Comparison of ENCODE assay signal across 8 cellular contexts in the genomic region with DNA sequence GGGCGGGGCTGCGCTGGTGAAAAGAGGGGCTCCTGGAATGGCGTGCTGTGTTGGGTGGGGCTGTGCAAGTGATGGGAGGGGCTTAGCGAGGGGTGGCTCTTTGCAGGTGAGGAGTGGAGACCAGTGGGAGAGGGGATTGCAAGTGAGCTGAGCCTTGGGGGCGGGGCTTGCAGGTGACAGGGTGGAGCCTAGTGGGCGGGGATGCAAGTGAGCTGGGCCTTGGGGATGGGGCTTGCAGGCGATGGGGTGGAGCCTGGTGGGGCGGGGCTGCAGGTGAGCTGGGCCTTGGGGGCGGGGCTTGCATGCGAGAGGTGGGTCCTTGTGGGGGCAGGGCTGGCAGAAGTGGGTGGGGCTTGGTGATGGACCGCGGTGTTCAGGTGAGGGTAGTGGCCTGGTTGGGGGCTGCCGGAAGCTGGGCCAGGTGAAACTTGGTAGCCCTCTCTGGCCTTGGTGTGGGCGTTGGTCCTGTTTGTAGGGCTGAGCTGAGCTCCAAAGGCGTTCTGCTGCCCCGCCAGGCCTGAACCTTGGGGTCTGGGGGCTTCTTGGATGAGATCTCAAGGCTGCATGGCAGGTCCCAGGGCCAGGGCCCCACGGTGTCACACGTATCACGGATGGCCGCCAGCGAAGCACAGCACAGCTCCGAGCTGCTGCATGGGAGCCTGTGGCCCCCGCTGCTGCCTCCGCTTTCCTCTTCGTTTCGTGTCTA. TPM values are rescaled to one million over a fixed set of nuclear protein-coding genes. Genes with fewer than 3 reads are reported as not detected.
A peak's percentile ranks its signal among the peaks of the same experiment; 100 is the strongest.
DNase-seq lines count a peak whose midpoint lies in the region; ATAC-seq and TF ChIP-seq lines count a peak whose summit lies in the region.

No MANE protein-coding gene starts in this region.

- intact Hi-C loops in activated B cell treated with CpG ODN at 0.5 μM for 24 hours (cut with micrococcal nuclease): loop anchor here (2.0 kb wide), 1 partner anchor 609 kb away; no protein-coding TSS in a partner anchor
- intact Hi-C loops in sciatic nerve (cut with DNase I): no loop called here

- H3K4me1 Mint-ChIP-seq in activated B cell treated with CpG ODN at 0.5 μM for 24 hours (peaks cover 30% of the 10 kb centered on the region), glutamatergic neuron (ENCODE audit: low read depth, unreplicated experiment) (peaks cover 2% of the 10 kb centered on the region)

- H3K4me3 Mint-ChIP-seq in activated B cell treated with CpG ODN at 0.5 μM for 24 hours (peak overlapping the region; percentile 85), glutamatergic neuron (ENCODE audit: unreplicated experiment) (peak overlapping the region; percentile 88)

- peaks cover 6% of the 10 kb centered on the region; the same call in 1 of the 2 replicates for H3K4me1 ChIP-seq in ES-I3 (ENCODE audit: insufficient read depth, low read length)

- ATAC-seq in GM21360 (IDR thresholded peaks at IDR 0.05; ENCODE audit: unreplicated experiment) (peak; percentile 31), HG03521 (IDR thresholded peaks at IDR 0.05; ENCODE audit: unreplicated experiment) (peak; percentile 33), activated B cell treated with CpG ODN at 0.5 μM for 24 hours (ENCODE audit: low read depth) (peak; percentile 40), sciatic nerve (peak; percentile 1), GM18870 (IDR thresholded peaks at IDR 0.05; ENCODE audit: unreplicated experiment) (no peak)

- H3K27ac Mint-ChIP-seq in activated B cell treated with CpG ODN at 0.5 μM for 24 hours: peak overlapping the region; percentile 91
- peak overlapping the region; percentile 50 for H3K27ac Mint-ChIP-seq in glutamatergic neuron (ENCODE audit: unreplicated experiment)

- H3K9ac ChIP-seq in ES-I3 (ENCODE audit: low read depth, low read length): peak overlapping the region; percentile 38; the same call in 1 of the 2 replicates

- peaks cover 6% of the 10 kb centered on the region; the same call in 1 of the 2 replicates for H3K36me3 ChIP-seq in ES-I3 (ENCODE audit: insufficient read depth, low read length)

- TF ChIP-seq CTCF in activated B cell treated with CpG ODN at 0.5 μM for 24 hours (IDR thresholded peaks at IDR 0.05): no peak
- no peak for TF ChIP-seq CTCF in glutamatergic neuron (IDR thresholded peaks at IDR 0.05; ENCODE audit: partially characterized antibody, unreplicated experiment)

- POLR2A ChIA-PET in activated B cell treated with CpG ODN at 0.5 μM for 24 hours (lab: Charles Lee): interaction anchor here (0.7 to 2.2 kb wide), 4 partner anchors 73 to 612 kb away, joined by 5 to 10 read pairs (median 6); a partner anchor contains a TSS

- H3K36me3 Mint-ChIP-seq in activated B cell treated with CpG ODN at 0.5 μM for 24 hours (ENCODE audit: low read depth) (peaks cover 22% of the 10 kb centered on the region), glutamatergic neuron (ENCODE audit: unreplicated experiment) (peaks cover 3% of the 10 kb centered on the region)

- H3K27me3 Mint-ChIP-seq in activated B cell treated with CpG ODN at 0.5 μM for 24 hours: no peaks in the 10 kb centered on the region
- peaks cover 2% of the 10 kb centered on the region for H3K27me3 Mint-ChIP-seq in glutamatergic neuron (ENCODE audit: unreplicated experiment)

- H3K9me3 ChIP-seq in ES-I3 (ENCODE audit: control insufficient read depth, insufficient read depth, low read length): no peaks in the 10 kb centered on the region; the same call in 1 of the 2 replicates

- H3K9me3 Mint-ChIP-seq in activated B cell treated with CpG ODN at 0.5 μM for 24 hours (no peaks in the 10 kb centered on the region), glutamatergic neuron (ENCODE audit: unreplicated experiment) (peaks cover 4% of the 10 kb centered on the region)

- CTCF ChIA-PET in activated B cell treated with CpG ODN at 0.5 μM for 24 hours (lab: Charles Lee): interaction anchor here (1.1 kb wide), 1 partner anchor 9 kb away, joined by 3 read pairs; no protein-coding TSS in a partner anchor

- DNase-seq in activated B cell treated with CpG ODN at 0.5 μM for 24 hours (no peak), glutamatergic neuron (no peak), sciatic nerve (ENCODE audit: low spot score) (peak; percentile 91), medulla oblongata (ENCODE audit: extremely low spot score) (no peak)

RNA-seq across cellular contexts. Expression of a gene that starts 0.7 kb away (rescaled TPM):
- total RNA-seq in activated B cell treated with CpG ODN at 0.5 μM for 24 hours (59.6 and 60.7 TPM in 2 replicates), glutamatergic neuron (ENCODE audit: unreplicated experiment) (65.8 TPM), sciatic nerve (85.7 TPM)
